Comparison of ENCODE assay signal across 13 cellular contexts in genomic region chr15:96037584-96037983, GRCh38.
DNase-seq lines count a peak whose midpoint lies in the region; ATAC-seq and TF ChIP-seq lines count a peak whose summit lies in the region.
"Had no signal": no experiment of that assay in that cellular context is flagged by ENCODE, and none has a peak within 500 bp of the region (broad histone marks: within the 10 kb centered on the region; RNA-seq: fewer than 3 reads in every experiment).

No MANE protein-coding gene starts in this region.

- in situ Hi-C loops in GM23248 (cut with MboI) = no loop called here

- no peaks in the 10 kb centered on the region for H3F3A ChIP-seq in GM23248 (ENCODE audit: insufficient read depth)

- H3K36me3 ChIP-seq in fibroblast of lung (ENCODE audit: control insufficient read depth, insufficient read depth, low read length) (no peaks in the 10 kb centered on the region), GM23248 (ENCODE audit: low read depth) (no peaks in the 10 kb centered on the region)
- H3K36me3 ChIP-seq: left lung had no signal

- no peaks in the 10 kb centered on the region for H3K9me2 ChIP-seq in GM23248 (ENCODE audit: insufficient read depth)

- no peak overlapping the region for H3K27ac ChIP-seq in fibroblast of lung (ENCODE audit: insufficient read depth, low read length)
- H3K27ac ChIP-seq in GM23248 = no peak overlapping the region
- H3K27ac ChIP-seq: left lung had no signal

- DNase-seq in HT1080 (ENCODE audit: low read depth) = peak; percentile 44
- DNase-seq in fibroblast of lung (ENCODE audit: low read depth in 2 of 2) = peak; percentile 77 to 87
- DNase-seq in GM23248 = no peak
- DNase-seq in COR-L47 (lab: John Stamatoyannopoulos, UW) = no peak
- no peak for DNase-seq in activated naive CD4-positive, alpha-beta T cell treated with anti-CD3 and anti-CD28 coated beads, Interleukin-2, amount 50 U/mL, for 16 hours
- DNase-seq: activated CD4-positive, CD25-positive, alpha-beta regulatory T cell; DMS 273 treated with DMSO at 0.1 percent for 48 hours; left lung; MM.1S; stimulated activated naive CD4-positive, alpha-beta T cell treated with Interleukin-2 at 50 U/mL for 16 hours had no signal

- TF ChIP-seq CTCF in fibroblast of lung (conservative IDR thresholded peaks at IDR 0.05 in 1 of 2, IDR thresholded peaks at IDR 0.05 in 1 of 2; ENCODE audit: low read depth in 1 of 2, low read length in 2 of 2) = no peak

- H4K20me1 ChIP-seq in fibroblast of lung (ENCODE audit: control insufficient read depth, extremely low read depth, insufficient read depth, low read length) (no peaks in the 10 kb centered on the region), GM23248 (ENCODE audit: insufficient read depth) (no peaks in the 10 kb centered on the region)

- H3K9ac ChIP-seq in fibroblast of lung (ENCODE audit: insufficient read depth, low read length) (no peak overlapping the region), GM23248 (no peak overlapping the region)

- H3K4me2 ChIP-seq in fibroblast of lung (ENCODE audit: extremely low read depth, insufficient read depth, low read length) = no peak overlapping the region
- H3K4me2 ChIP-seq in GM23248 (ENCODE audit: unreplicated experiment) = no peak overlapping the region

- no peaks in the 10 kb centered on the region for H3K79me2 ChIP-seq in fibroblast of lung (ENCODE audit: control insufficient read depth, insufficient read depth, low read length)
- H3K79me2 ChIP-seq in GM23248 (ENCODE audit: insufficient read depth) = no peaks in the 10 kb centered on the region

- WGBS in GM23248 (ENCODE audit: low coverage in 1 of 2, low lambda C conversion rate in 2 of 2, missing lambda C conversion rate in 2 of 2), 2 experiments = 96 to 98% methylated on average over 4 of the region's 4 CpGs

- H3K9me3 ChIP-seq in fibroblast of lung (ENCODE audit: control insufficient read depth, insufficient read depth, low read depth, low read length) (no peaks in the 10 kb centered on the region), GM23248 (ENCODE audit: low read depth) (no peaks in the 10 kb centered on the region)
- H3K9me3 ChIP-seq: left lung had no signal

- H3K4me3 ChIP-seq in fibroblast of lung (replicated peaks in 1 of 4; ENCODE audit: control extremely low read depth in 1 of 4, insufficient read depth in 1 of 4, low read depth in 3 of 4, low read length in 4 of 4) (no peak overlapping the region), GM23248 (no peak overlapping the region)
- H3K4me3 ChIP-seq: left lung had no signal

- ATAC-seq in GM18499 (IDR thresholded peaks at IDR 0.05; ENCODE audit: insufficient read depth, unreplicated experiment) (peak; percentile 56), GM21723 (IDR thresholded peaks at IDR 0.05; ENCODE audit: unreplicated experiment) (peak; percentile 73), HG03280 (IDR thresholded peaks at IDR 0.05; ENCODE audit: unreplicated experiment) (no peak)
- ATAC-seq: left lung had no signal

- no peak overlapping the region for H2AFZ ChIP-seq in fibroblast of lung (ENCODE audit: low read length)
- no peak overlapping the region for H2AFZ ChIP-seq in GM23248

- H3K27me3 ChIP-seq in fibroblast of lung (ENCODE audit: control insufficient read depth, insufficient read depth, low read length) (no peaks in the 10 kb centered on the region), GM23248 (replicated peaks; ENCODE audit: insufficient read depth) (no peaks in the 10 kb centered on the region)

- H3K4me1 ChIP-seq in fibroblast of lung (ENCODE audit: control insufficient read depth, extremely low read depth, insufficient read depth, low read length) = no peaks in the 10 kb centered on the region
- no peaks in the 10 kb centered on the region; the same call in 1 of the 2 replicates for H3K4me1 ChIP-seq in GM23248 (ENCODE audit: insufficient read depth)

Comparison
In these comparisons a context has a peak if more than half of its experiments do, and no peak if none do; other contexts are left out.
1. DNase-seq: peak in HT1080 (single experiment) and fibroblast of lung (2 of 2); none in GM23248 (single experiment), COR-L47 (single experiment) and activated naive CD4-positive, alpha-beta T cell treated with anti-CD3 and anti-CD28 coated beads, Interleukin-2, amount 50 U/mL, for 16 hours (single experiment).